In genomic region chr2:234422242-234422641, GRCh38 we compare ENCODE assay signal across 8 cellular contexts.
DNase-seq lines count a peak whose midpoint lies in the region; ATAC-seq and TF ChIP-seq lines count a peak whose summit lies in the region.

No MANE protein-coding gene starts in this region.

- H3K27ac ChIP-seq in foreskin keratinocyte, result peak overlapping the region; percentile 13

- H3K36me3 Mint-ChIP-seq in activated naive CD4-positive, alpha-beta T cell treated with anti-CD3 and anti-CD28 coated beads for 36 hours (ENCODE audit: low read depth), result peaks cover 4% of the 10 kb centered on the region
- peaks cover 3% of the 10 kb centered on the region for H3K36me3 Mint-ChIP-seq in activated CD4-positive, alpha-beta memory T cell treated with anti-CD3 and anti-CD28 coated beads for 36 hours

- H3K9me3 Mint-ChIP-seq in activated naive CD4-positive, alpha-beta T cell treated with anti-CD3 and anti-CD28 coated beads for 36 hours, result peaks cover 8% of the 10 kb centered on the region
- H3K9me3 Mint-ChIP-seq in activated CD4-positive, alpha-beta memory T cell treated with anti-CD3 and anti-CD28 coated beads for 36 hours, result peaks cover 7% of the 10 kb centered on the region

- H3K27ac Mint-ChIP-seq in activated naive CD4-positive, alpha-beta T cell treated with anti-CD3 and anti-CD28 coated beads for 36 hours, result peak overlapping the region; percentile 85
- peak overlapping the region; percentile 72 for H3K27ac Mint-ChIP-seq in activated CD4-positive, alpha-beta memory T cell treated with anti-CD3 and anti-CD28 coated beads for 36 hours

- POLR2A ChIA-PET in activated CD4-positive, alpha-beta memory T cell treated with anti-CD3 and anti-CD28 coated beads for 36 hours (lab: Charles Lee), result interaction anchor here (0.7 to 1.6 kb wide), 6 partner anchors 10 to 75 kb away, joined by 3 to 5 read pairs (median 4); partner anchors contain the start of gene ARL4C

- H3K4me1 Mint-ChIP-seq in activated naive CD4-positive, alpha-beta T cell treated with anti-CD3 and anti-CD28 coated beads for 36 hours (ENCODE audit: low read depth), result peaks cover 66% of the 10 kb centered on the region
- peaks cover 66% of the 10 kb centered on the region for H3K4me1 Mint-ChIP-seq in activated CD4-positive, alpha-beta memory T cell treated with anti-CD3 and anti-CD28 coated beads for 36 hours (ENCODE audit: low read depth)

- TF ChIP-seq CTCF in foreskin keratinocyte (conservative IDR thresholded peaks at IDR 0.05), result no peak

- DNase-seq in activated naive CD4-positive, alpha-beta T cell treated with anti-CD3 and anti-CD28 coated beads for 36 hours, result no peak
- no peak for DNase-seq in activated naive CD4-positive, alpha-beta T cell treated with anti-CD3 and anti-CD28 coated beads, Interleukin-2, amount 50 U/mL, for 16 hours
- DNase-seq in activated CD4-positive, alpha-beta memory T cell treated with anti-CD3 and anti-CD28 coated beads for 36 hours, result no peak
- DNase-seq in foreskin keratinocyte (peak; percentile 96 to 98), NCI-H2171 (lab: John Stamatoyannopoulos, UW) (no peak), T-helper 9 cell (no peak), RPMI8226 (no peak)

- no peaks in the 10 kb centered on the region for H3K27me3 ChIP-seq in foreskin keratinocyte

- intact Hi-C loops in activated naive CD4-positive, alpha-beta T cell treated with anti-CD3 and anti-CD28 coated beads for 36 hours (cut with micrococcal nuclease), result loop anchor here (1.0 kb wide), 3 partner anchors 50 to 132 kb away; no protein-coding TSS in a partner anchor
- intact Hi-C loops in activated CD4-positive, alpha-beta memory T cell treated with anti-CD3 and anti-CD28 coated beads for 36 hours (cut with micrococcal nuclease), result loop anchor here (2.0 kb wide), 2 partner anchors 19 to 113 kb away; no protein-coding TSS in a partner anchor

- H3K4me1 ChIP-seq in foreskin keratinocyte, result peaks cover 21% of the 10 kb centered on the region

- no peaks in the 10 kb centered on the region for H3K27me3 Mint-ChIP-seq in activated naive CD4-positive, alpha-beta T cell treated with anti-CD3 and anti-CD28 coated beads for 36 hours (ENCODE audit: low read depth)
- H3K27me3 Mint-ChIP-seq in activated CD4-positive, alpha-beta memory T cell treated with anti-CD3 and anti-CD28 coated beads for 36 hours, result no peaks in the 10 kb centered on the region

- ATAC-seq in foreskin keratinocyte, result peak; percentile 87
- ATAC-seq in HG03045 (IDR thresholded peaks at IDR 0.05; ENCODE audit: unreplicated experiment), result no peak

- H3K4me3 Mint-ChIP-seq in activated naive CD4-positive, alpha-beta T cell treated with anti-CD3 and anti-CD28 coated beads for 36 hours, result peak overlapping the region; percentile 0
- no peak overlapping the region for H3K4me3 Mint-ChIP-seq in activated CD4-positive, alpha-beta memory T cell treated with anti-CD3 and anti-CD28 coated beads for 36 hours

- CTCF ChIA-PET in activated naive CD4-positive, alpha-beta T cell treated with anti-CD3 and anti-CD28 coated beads for 36 hours (lab: Charles Lee), result interaction anchor here (0.7 to 1.6 kb wide), 13 partner anchors 9 to 286 kb away, joined by 3 to 7 read pairs (median 3); partner anchors contain the start of gene ARL4C
- CTCF ChIA-PET in activated CD4-positive, alpha-beta memory T cell treated with anti-CD3 and anti-CD28 coated beads for 36 hours (lab: Charles Lee), result interaction anchor here (1.0 to 1.5 kb wide), 5 partner anchors 20 to 133 kb away, joined by 3 to 5 read pairs (median 3); no protein-coding TSS in a partner anchor

Comparison
In these comparisons a context has a peak if more than half of its experiments do, and no peak if none do; other contexts are left out.
1. DNase-seq: peak in foreskin keratinocyte (2 of 2); none in activated naive CD4-positive, alpha-beta T cell treated with anti-CD3 and anti-CD28 coated beads for 36 hours (single experiment), activated naive CD4-positive, alpha-beta T cell treated with anti-CD3 and anti-CD28 coated beads, Interleukin-2, amount 50 U/mL, for 16 hours (single experiment), activated CD4-positive, alpha-beta memory T cell treated with anti-CD3 and anti-CD28 coated beads for 36 hours (single experiment), NCI-H2171 (single experiment), T-helper 9 cell (single experiment) and RPMI8226 (single experiment).